ENCODE assay signal across 1 cellular context in genomic region chr19:1847684-1848398, GRCh38.
A peak's percentile ranks its signal among the peaks of the same experiment; 100 is the strongest.
TF ChIP-seq lines count a peak whose summit lies in the region.

No MANE protein-coding gene starts in this region.

TF ChIP-seq in WTC11, 78 proteins besides CTCF, POLR2A, EP300 and RAD21 (continued from another document):
- no peak for TF ChIP-seq AR (CRISPR knock-in tag; IDR thresholded peaks at IDR 0.05)
- TF ChIP-seq CBFB (CRISPR knock-in tag; IDR thresholded peaks at IDR 0.05; ENCODE audit: low read depth): no peak
- TF ChIP-seq FOXK1 (CRISPR knock-in tag; IDR thresholded peaks at IDR 0.05): peak; percentile 54
- no peak for TF ChIP-seq PRRX2 (CRISPR knock-in tag; IDR thresholded peaks at IDR 0.05)
- TF ChIP-seq NFE2L1 (CRISPR knock-in tag; IDR thresholded peaks at IDR 0.05): no peak
- no peak for TF ChIP-seq E2F4 (CRISPR knock-in tag; IDR thresholded peaks at IDR 0.05; ENCODE audit: borderline replicate concordance, low read depth)
- no peak for TF ChIP-seq MLX (CRISPR knock-in tag; IDR thresholded peaks at IDR 0.05)
